Comparison of ENCODE assay signal across 34 cellular contexts in genomic region chr11:79444923-79445322, GRCh38. TPM values are rescaled to one million over a fixed set of nuclear protein-coding genes. Genes with fewer than 3 reads are reported as not detected.
"Had no signal": no experiment of that assay in that cellular context is flagged by ENCODE, and none has a peak within 500 bp of the region (broad histone marks: within the 10 kb centered on the region; RNA-seq: fewer than 3 reads in every experiment).

No MANE protein-coding gene starts in this region.

- H3K4me2 ChIP-seq: PC-9 had no signal

- H3K4me3 Mint-ChIP-seq: T-cell had no signal

- H3K9me3 ChIP-seq: MG63, SJCRH30 had no signal

- H3K36me3 Mint-ChIP-seq: T-cell had no signal

- H3K27ac ChIP-seq: PC-9, RWPE1, SJCRH30, SK-N-MC had no signal

- DNase-seq: Kasumi-1, KG1, MG63, NCI-H1048, NCI-H1092 treated with DMSO at 0.1 percent for 48 hours, NCI-H1105 treated with DMSO at 0.1 percent for 48 hours, NCI-H1417 treated with DMSO at 0.1 percent for 48 hours, NCI-H1436 treated with DMSO at 0.1 percent for 48 hours, NCI-H1694, NCI-H187, NCI-H1930, NCI-H2029 treated with DMSO at 0.1 percent for 48 hours, NCI-H2081 treated with DMSO at 0.1 percent for 48 hours, NCI-H2171 treated with DMSO at 0.1 percent for 48 hours, NCI-H2227 treated with DMSO at 0.1 percent for 48 hours, NCI-H345, NCI-H446, NCI-H510A treated with DMSO at 0.1 percent for 48 hours, NCI-H524 treated with DMSO at 0.1 percent for 48 hours, NCI-H526 treated with DMSO at 0.1 percent for 48 hours, NCI-H748 treated with DMSO at 0.1 percent for 48 hours, NCI-H82, PC-9, SHP77, SIG-M5, SJCRH30, T-cell had no signal

- H3K27ac Mint-ChIP-seq: T-cell had no signal

- H3K4me3 ChIP-seq: MG63, PC-9, SJCRH30, SK-N-MC had no signal

- H3K4me1 ChIP-seq: SJCRH30 had no signal

- H3K36me3 ChIP-seq: MG63, SJCRH30 had no signal

- H2AFZ ChIP-seq: PC-9 had no signal

- H3K27me3 ChIP-seq: SJCRH30 had no signal

- ATAC-seq: Panc1, Right ventricle myocardium inferior, T-cell had no signal

RNA-seq across cellular contexts. Expression of gene TENM4, which starts 4.1 kb away (rescaled TPM):
- total RNA-seq: NCI-H460; OCI-LY7; PC-9; T-helper 1 cell treated with Interleukin-12 subunit alpha and Interleukin-12 subunit beta and Interleukin-4 antibody, amounts not matched to agents 30 ng/mL and 1 ng/mL, for 36 hours had no signal
